ENCODE assay signal across 19 cellular contexts in genomic region chr9:37192803-37193202, GRCh38.
"Had no signal": no experiment of that assay in that cellular context is flagged by ENCODE, and none has a peak within 500 bp of the region (broad histone marks: within the 10 kb centered on the region; RNA-seq: fewer than 3 reads in every experiment).

No MANE protein-coding gene starts in this region.

- ATAC-seq: activated CD8-positive, alpha-beta T cell treated with anti-CD3 and anti-CD28 coated beads for 36 hours; gastrocnemius medialis; left lobe of liver; stimulated activated naive CD8-positive, alpha-beta T cell treated with anti-CD3 and anti-CD28 coated beads, Interleukin-15, amount 100 ng/mL, for 72 hours; WTC11 had no signal

- H3K4me3 ChIP-seq: adrenal gland, gastrocnemius medialis, lung, vagina had no signal

- H3K36me3 ChIP-seq: adrenal gland, gastrocnemius medialis, vagina had no signal

- DNase-seq: activated CD4-positive, alpha-beta T cell treated with anti-CD3 and anti-CD28 coated beads for 48 hours; activated CD8-positive, alpha-beta T cell treated with anti-CD3 and anti-CD28 coated beads for 36 hours; activated effector memory CD4-positive, alpha-beta T cell treated with Interleukin-2 at 50 U/mL for 16 hours; activated naive CD4-positive, alpha-beta T cell treated with anti-CD3 and anti-CD28 coated beads, Interleukin-2, amount 10 ng/mL, durations not matched to agents 7 days and 5 days; activated T-cell treated with anti-CD3 and anti-CD28 coated beads, Interleukin-2, amount 50 U/mL, for 24 hours; adrenal gland; effector CD4-positive, alpha-beta T cell; gastrocnemius medialis; head of caudate nucleus; stimulated activated CD4-positive, alpha-beta T cell treated with anti-CD3 and anti-CD28 coated beads, Interleukin-2, amount 100 ng/mL, for 24 hours; stimulated activated naive CD8-positive, alpha-beta T cell treated with anti-CD3 and anti-CD28 coated beads, Interleukin-15, amount 100 ng/mL, for 72 hours; trophoblast cell had no signal

- H3K9me3 Mint-ChIP-seq: activated T-cell treated with anti-CD3 and anti-CD28 coated beads, Interleukin-2, amount 50 U/mL, for 24 hours had no signal

- H3K4me3 Mint-ChIP-seq: activated CD8-positive, alpha-beta T cell treated with anti-CD3 and anti-CD28 coated beads for 36 hours; activated naive CD4-positive, alpha-beta T cell treated with anti-CD3 and anti-CD28 coated beads, Interleukin-2, amount 10 ng/mL, durations not matched to agents 7 days and 5 days; activated T-cell treated with anti-CD3 and anti-CD28 coated beads, Interleukin-2, amount 50 U/mL, for 24 hours; stimulated activated naive CD8-positive, alpha-beta T cell treated with anti-CD3 and anti-CD28 coated beads, Interleukin-15, amount 100 ng/mL, for 72 hours; WTC11 had no signal

- H3K27ac Mint-ChIP-seq: activated CD8-positive, alpha-beta T cell treated with anti-CD3 and anti-CD28 coated beads for 36 hours; activated naive CD4-positive, alpha-beta T cell treated with anti-CD3 and anti-CD28 coated beads, Interleukin-2, amount 10 ng/mL, durations not matched to agents 7 days and 5 days; activated T-cell treated with anti-CD3 and anti-CD28 coated beads, Interleukin-2, amount 50 U/mL, for 24 hours; progenitor cell of endocrine pancreas; stimulated activated naive CD8-positive, alpha-beta T cell treated with anti-CD3 and anti-CD28 coated beads, Interleukin-15, amount 100 ng/mL, for 72 hours; WTC11 had no signal

- H3K27me3 Mint-ChIP-seq: activated CD8-positive, alpha-beta T cell treated with anti-CD3 and anti-CD28 coated beads for 36 hours; activated naive CD4-positive, alpha-beta T cell treated with anti-CD3 and anti-CD28 coated beads, Interleukin-2, amount 10 ng/mL, durations not matched to agents 7 days and 5 days; activated T-cell treated with anti-CD3 and anti-CD28 coated beads, Interleukin-2, amount 50 U/mL, for 24 hours; progenitor cell of endocrine pancreas; stimulated activated naive CD8-positive, alpha-beta T cell treated with anti-CD3 and anti-CD28 coated beads, Interleukin-15, amount 100 ng/mL, for 72 hours had no signal

- H3K9me3 ChIP-seq: adrenal gland, gastrocnemius medialis, vagina had no signal

- H3K27me3 ChIP-seq: adrenal gland, gastrocnemius medialis, vagina had no signal

- H3K4me1 ChIP-seq: vagina had no signal

- H3K27ac ChIP-seq: adrenal gland, gastrocnemius medialis, vagina had no signal

- FAIRE-seq: bronchial epithelial cell, keratinocyte had no signal
